10 cellular contexts compared by ENCODE assay signal in genomic region chr11:10725114-10725906, GRCh38. TPM values are rescaled to one million over a fixed set of nuclear protein-coding genes. Genes with fewer than 3 reads are reported as not detected.
A peak's percentile ranks its signal among the peaks of the same experiment; 100 is the strongest.
DNase-seq lines count a peak whose midpoint lies in the region; ATAC-seq and TF ChIP-seq lines count a peak whose summit lies in the region.
"Had no signal": no experiment of that assay in that cellular context is flagged by ENCODE, and none has a peak within 500 bp of the region (broad histone marks: within the 10 kb centered on the region; RNA-seq: fewer than 3 reads in every experiment).

No MANE protein-coding gene starts in this region.

- H3K27ac ChIP-seq in epithelial cell of prostate (peak overlapping the region; percentile 33), uterus (no peak overlapping the region), Peyer's patch (no peak overlapping the region)

- H3K36me3 ChIP-seq in uterus (no peaks in the 10 kb centered on the region), Peyer's patch (no peaks in the 10 kb centered on the region)

- peak overlapping the region; percentile 85 for H3K27ac Mint-ChIP-seq in stimulated activated naive B cell treated with anti-CD40 and anti-IgM and Interleukin-4, amounts not matched to agents 10 μg/mL and 1 μg/mL and 100 μg/mL, for 72 hours
- H3K27ac Mint-ChIP-seq: GM23338 had no signal

- peaks cover 17 to 26% of the 10 kb centered on the region in 2 donors for H3K4me1 Mint-ChIP-seq in stimulated activated naive B cell treated with anti-CD40 and anti-IgM and Interleukin-4, amounts not matched to agents 10 μg/mL and 1 μg/mL and 100 μg/mL, for 72 hours

- H3K27me3 ChIP-seq in uterus (no peaks in the 10 kb centered on the region), Peyer's patch (no peaks in the 10 kb centered on the region)

- no peak overlapping the region for H3K4me3 ChIP-seq in uterus
- no peak overlapping the region for H3K4me3 ChIP-seq in Peyer's patch
- H3K4me3 ChIP-seq: GM23338 had no signal

- intact Hi-C loops in uterus (cut with DNase I; ENCODE audit: low total_unique reads) = no loop called here

- no peak for TF ChIP-seq CTCF in uterus (IDR thresholded peaks at IDR 0.05)
- no peak for TF ChIP-seq CTCF in Peyer's patch (IDR thresholded peaks at IDR 0.05)

- H3K4me1 ChIP-seq in uterus (peaks cover 0 to 5% of the 10 kb centered on the region in 2 donors), Peyer's patch (no peaks in the 10 kb centered on the region)

- peaks cover 0 to 6% of the 10 kb centered on the region in 2 donors for H3K9me3 Mint-ChIP-seq in stimulated activated naive B cell treated with anti-CD40 and anti-IgM and Interleukin-4, amounts not matched to agents 10 μg/mL and 1 μg/mL and 100 μg/mL, for 72 hours
- H3K9me3 Mint-ChIP-seq: GM23338 had no signal

- TF ChIP-seq POLR2A in uterus (IDR thresholded peaks at IDR 0.05) (no peak), Peyer's patch (IDR thresholded peaks at IDR 0.05) (no peak)

- H3K9me3 ChIP-seq in uterus (no peaks in the 10 kb centered on the region), Peyer's patch (no peaks in the 10 kb centered on the region)

- H3K27me3 Mint-ChIP-seq in stimulated activated naive B cell treated with anti-CD40 and anti-IgM and Interleukin-4, amounts not matched to agents 10 μg/mL and 1 μg/mL and 100 μg/mL, for 72 hours = no peaks in the 10 kb centered on the region

- peak; percentile 72 to 84 for ATAC-seq in stimulated activated naive B cell treated with anti-CD40 and anti-IgM and Interleukin-4, amounts not matched to agents 10 μg/mL and 1 μg/mL and 100 μg/mL, for 72 hours (replicated peaks)
- ATAC-seq in GM21723 (IDR thresholded peaks at IDR 0.05; ENCODE audit: unreplicated experiment) = no peak
- ATAC-seq: GM23338 had no signal

- peaks cover 2 to 10% of the 10 kb centered on the region in 2 donors for H3K36me3 Mint-ChIP-seq in stimulated activated naive B cell treated with anti-CD40 and anti-IgM and Interleukin-4, amounts not matched to agents 10 μg/mL and 1 μg/mL and 100 μg/mL, for 72 hours

- H3K4me3 Mint-ChIP-seq in stimulated activated naive B cell treated with anti-CD40 and anti-IgM and Interleukin-4, amounts not matched to agents 10 μg/mL and 1 μg/mL and 100 μg/mL, for 72 hours = no peak overlapping the region
- H3K4me3 Mint-ChIP-seq: GM23338 had no signal

- peak; percentile 72 for DNase-seq in activated CD8-positive, alpha-beta memory T cell treated with anti-CD3 and anti-CD28 coated beads for 24 hours
- DNase-seq in activated CD8-positive, alpha-beta memory T cell treated with anti-CD3 and anti-CD28 coated beads, Interleukin-2, amount 50 U/mL, for 4 hours = no peak
- peak; percentile 96 for DNase-seq in SW480 (ENCODE audit: low spot score)
- DNase-seq in epithelial cell of prostate (ENCODE audit: low read depth, low spot score) = peak; percentile 85
- DNase-seq in stimulated activated naive B cell treated with anti-CD40 and anti-IgM and Interleukin-4, amounts not matched to agents 10 μg/mL and 1 μg/mL and 100 μg/mL, for 72 hours = peak; percentile 16
- DNase-seq in uterus = no peak
- no peak for DNase-seq in Peyer's patch
- DNase-seq: NCI-H2171 had no signal

RNA-seq across cellular contexts. Expression of gene CTR9, which starts 25.7 kb away (rescaled TPM):
- total RNA-seq in uterus (10 to 100 TPM; 22.0 to 48.6 (median 38.5) TPM), Peyer's patch (10 to 100 TPM; 15.0 to 31.0 (median 22.4) TPM)

RNA-seq across cellular contexts. Expression of gene IRAG1, which starts 31.8 kb away (rescaled TPM):
- total RNA-seq in uterus = 100 to 1,000 TPM in 2 of 4 donors, 10 to 100 TPM in 2; 21.2 to 240 (median 107) TPM
- total RNA-seq in Peyer's patch = 10 to 100 TPM in 2 of 4 donors, 1 to 10 TPM in 2; 4.2 to 44.6 (median 11.8) TPM

Comparison
In these comparisons a context has a peak if more than half of its experiments do, and no peak if none do; other contexts are left out.
1. DNase-seq: peak in activated CD8-positive, alpha-beta memory T cell treated with anti-CD3 and anti-CD28 coated beads for 24 hours (single experiment), SW480 (single experiment), epithelial cell of prostate (single experiment) and stimulated activated naive B cell treated with anti-CD40 and anti-IgM and Interleukin-4, amounts not matched to agents 10 μg/mL and 1 μg/mL and 100 μg/mL, for 72 hours (single experiment); none in activated CD8-positive, alpha-beta memory T cell treated with anti-CD3 and anti-CD28 coated beads, Interleukin-2, amount 50 U/mL, for 4 hours (single experiment), uterus (0 of 2) and Peyer's patch (0 of 3).